ENCODE assay signal across 23 cellular contexts in the genomic region with DNA sequence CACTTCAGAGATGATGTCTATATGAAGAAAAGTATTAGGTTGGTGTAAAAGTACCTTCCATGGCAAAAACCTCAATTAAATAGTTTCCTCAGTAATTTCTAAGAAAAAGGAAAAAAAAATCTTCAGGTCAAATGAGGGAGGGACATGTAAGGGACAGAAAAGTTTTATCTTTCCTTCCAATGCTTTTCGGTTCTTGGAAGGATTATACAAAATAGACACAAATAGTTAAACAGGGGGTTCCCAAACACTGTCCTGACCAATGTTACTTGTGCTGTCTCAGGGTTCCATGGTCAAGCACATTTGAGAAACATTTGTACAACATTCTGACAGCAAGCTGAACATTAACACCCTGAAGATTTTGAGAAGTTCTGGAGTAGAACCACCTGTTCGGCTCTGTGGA. TPM values are rescaled to one million over a fixed set of nuclear protein-coding genes. Genes with fewer than 3 reads are reported as not detected.
DNase-seq lines count a peak whose midpoint lies in the region; ATAC-seq and TF ChIP-seq lines count a peak whose summit lies in the region.
"Had no signal": no experiment of that assay in that cellular context is flagged by ENCODE, and none has a peak within 500 bp of the region (broad histone marks: within the 10 kb centered on the region; RNA-seq: fewer than 3 reads in every experiment).

No MANE protein-coding gene starts in this region.

- H3K4me3 Mint-ChIP-seq in natural killer cell treated with Interleukin-12 subunit alpha and Interleukin-12 subunit beta and Interleukin-15 and Interleukin-18, amount 100 ng/mL, for 72 hours: peak overlapping the region; percentile 5
- H3K4me3 Mint-ChIP-seq in natural killer cell: no peak overlapping the region
- H3K4me3 Mint-ChIP-seq: B cell; CD4-positive, CD25-positive, alpha-beta regulatory T cell; CD8-positive, alpha-beta T cell had no signal

- H3K36me3 Mint-ChIP-seq in natural killer cell treated with Interleukin-12 subunit alpha and Interleukin-12 subunit beta and Interleukin-15 and Interleukin-18, amount 100 ng/mL, for 72 hours: no peaks in the 10 kb centered on the region
- no peaks in the 10 kb centered on the region for H3K36me3 Mint-ChIP-seq in natural killer cell
- H3K36me3 Mint-ChIP-seq: CD4-positive, CD25-positive, alpha-beta regulatory T cell; CD8-positive, alpha-beta T cell had no signal

- peak in 1 of 2 donors; percentile 64 for ATAC-seq in natural killer cell treated with Interleukin-12 subunit alpha and Interleukin-12 subunit beta and Interleukin-15 and Interleukin-18, amount 100 ng/mL, for 72 hours
- ATAC-seq in natural killer cell: no peak
- ATAC-seq: CD8-positive, alpha-beta T cell; GM12878 had no signal

- H3K4me1 Mint-ChIP-seq in natural killer cell treated with Interleukin-12 subunit alpha and Interleukin-12 subunit beta and Interleukin-15 and Interleukin-18, amount 100 ng/mL, for 72 hours (ENCODE audit: low read depth in 2 of 2): peaks cover 33 to 39% of the 10 kb centered on the region in 2 donors
- no peaks in the 10 kb centered on the region for H3K4me1 Mint-ChIP-seq in natural killer cell

- H3K27me3 Mint-ChIP-seq in natural killer cell treated with Interleukin-12 subunit alpha and Interleukin-12 subunit beta and Interleukin-15 and Interleukin-18, amount 100 ng/mL, for 72 hours: peaks cover 2 to 8% of the 10 kb centered on the region in 2 donors
- H3K27me3 Mint-ChIP-seq in natural killer cell (ENCODE audit: low read depth in 2 of 2): peaks cover 5 to 31% of the 10 kb centered on the region in 2 donors

- DNase-seq in natural killer cell treated with Interleukin-12 subunit alpha and Interleukin-12 subunit beta and Interleukin-15 and Interleukin-18, amount 100 ng/mL, for 72 hours (ENCODE audit: low spot score): no peak
- no peak for DNase-seq in natural killer cell
- DNase-seq in globus pallidus (ENCODE audit: low spot score): peak; percentile 12
- no peak for DNase-seq in substantia nigra (lab: John Stamatoyannopoulos, UW)
- DNase-seq in DMS53 (lab: John Stamatoyannopoulos, UW): no peak
- no peak for DNase-seq in coronary artery (ENCODE audit: low spot score)
- no peak for DNase-seq in left ventricle myocardium inferior
- DNase-seq: Caco-2; CD4-positive, CD25-positive, alpha-beta regulatory T cell; CD8-positive, alpha-beta T cell; DMS153; DMS79; EL; GDM1; GM23248; H7; HCEC 1CT had no signal

- no peaks in the 10 kb centered on the region for H3K4me1 ChIP-seq in left ventricle myocardium inferior
- H3K4me1 ChIP-seq: BLaER1 had no signal

- TF ChIP-seq CTCF in natural killer cell (IDR thresholded peaks at IDR 0.05): no peak
- TF ChIP-seq CTCF in coronary artery (IDR thresholded peaks at IDR 0.05): no peak
- no peak for TF ChIP-seq CTCF in left ventricle myocardium inferior (IDR thresholded peaks at IDR 0.05; ENCODE audit: borderline replicate concordance)

- H3K4me3 ChIP-seq in coronary artery: no peak overlapping the region
- H3K4me3 ChIP-seq in left ventricle myocardium inferior: no peak overlapping the region
- H3K4me3 ChIP-seq: BLaER1, GM12878, GM23248 had no signal

- H3K9me3 Mint-ChIP-seq in natural killer cell treated with Interleukin-12 subunit alpha and Interleukin-12 subunit beta and Interleukin-15 and Interleukin-18, amount 100 ng/mL, for 72 hours: no peaks in the 10 kb centered on the region
- H3K9me3 Mint-ChIP-seq in natural killer cell: no peaks in the 10 kb centered on the region
- H3K9me3 Mint-ChIP-seq: CD4-positive, CD25-positive, alpha-beta regulatory T cell; CD8-positive, alpha-beta T cell had no signal

- H3K27ac ChIP-seq in substantia nigra (ENCODE audit: low read depth, low read length, poor library complexity, severe bottlenecking): peak overlapping the region; percentile 71
- no peak overlapping the region for H3K27ac ChIP-seq in coronary artery
- no peak overlapping the region for H3K27ac ChIP-seq in left ventricle myocardium inferior (replicated peaks)
- H3K27ac ChIP-seq: 22Rv1, BLaER1, C4-2B had no signal

- H3K9me3 ChIP-seq in left ventricle myocardium inferior (replicated peaks): no peaks in the 10 kb centered on the region
- H3K9me3 ChIP-seq: BLaER1, Caco-2 had no signal

- intact Hi-C loops in natural killer cell (cut with micrococcal nuclease) (loop anchor here (2.0 kb wide), 1 partner anchor 1451 kb away; no protein-coding TSS in a partner anchor), left ventricle myocardium inferior (cut with micrococcal nuclease) (loop anchor here (10.0 kb wide), 1 partner anchor 711 kb away; no protein-coding TSS in a partner anchor)

- peak overlapping the region; percentile 43 to 48 for H3K27ac Mint-ChIP-seq in natural killer cell treated with Interleukin-12 subunit alpha and Interleukin-12 subunit beta and Interleukin-15 and Interleukin-18, amount 100 ng/mL, for 72 hours
- H3K27ac Mint-ChIP-seq in natural killer cell: no peak overlapping the region
- H3K27ac Mint-ChIP-seq: B cell; CD8-positive, alpha-beta T cell had no signal

- H3K36me3 ChIP-seq in left ventricle myocardium inferior: no peaks in the 10 kb centered on the region
- H3K36me3 ChIP-seq: BLaER1 had no signal

- H3K27me3 ChIP-seq in left ventricle myocardium inferior (ENCODE audit: low read depth): peaks cover 21% of the 10 kb centered on the region
- H3K27me3 ChIP-seq: BLaER1 had no signal

RNA-seq across cellular contexts. Expression of gene ERMN, which starts 22.0 kb away (rescaled TPM):
- 1 to 10 TPM; 7.4 to 8.8 TPM for total RNA-seq in natural killer cell treated with Interleukin-12 subunit alpha and Interleukin-12 subunit beta and Interleukin-15 and Interleukin-18, amount 100 ng/mL, for 72 hours
- total RNA-seq in natural killer cell: 10 to 100 TPM; 13.5 to 14.4 (median 14.0) TPM
- not detected for total RNA-seq in left ventricle myocardium inferior
- total RNA-seq: GM23248, H1 had no signal

RNA-seq across cellular contexts. Expression of gene GALNT5, which starts 46.1 kb away (rescaled TPM):
- under 1 TPM; 0.10 to 0.14 TPM for total RNA-seq in natural killer cell treated with Interleukin-12 subunit alpha and Interleukin-12 subunit beta and Interleukin-15 and Interleukin-18, amount 100 ng/mL, for 72 hours
- total RNA-seq in natural killer cell (not detected), left ventricle myocardium inferior (0.19 TPM)
- total RNA-seq: B cell; CD4-positive, CD25-positive, alpha-beta regulatory T cell; CD8-positive, alpha-beta T cell had no signal

Comparison
In these comparisons a context has a peak if more than half of its experiments do, and no peak if none do; other contexts are left out.
1. H3K27ac Mint-ChIP-seq: peak in natural killer cell treated with Interleukin-12 subunit alpha and Interleukin-12 subunit beta and Interleukin-15 and Interleukin-18, amount 100 ng/mL, for 72 hours (2 of 2); none in natural killer cell (0 of 2).